1 cellular context compared by ENCODE assay signal in the genomic region with DNA sequence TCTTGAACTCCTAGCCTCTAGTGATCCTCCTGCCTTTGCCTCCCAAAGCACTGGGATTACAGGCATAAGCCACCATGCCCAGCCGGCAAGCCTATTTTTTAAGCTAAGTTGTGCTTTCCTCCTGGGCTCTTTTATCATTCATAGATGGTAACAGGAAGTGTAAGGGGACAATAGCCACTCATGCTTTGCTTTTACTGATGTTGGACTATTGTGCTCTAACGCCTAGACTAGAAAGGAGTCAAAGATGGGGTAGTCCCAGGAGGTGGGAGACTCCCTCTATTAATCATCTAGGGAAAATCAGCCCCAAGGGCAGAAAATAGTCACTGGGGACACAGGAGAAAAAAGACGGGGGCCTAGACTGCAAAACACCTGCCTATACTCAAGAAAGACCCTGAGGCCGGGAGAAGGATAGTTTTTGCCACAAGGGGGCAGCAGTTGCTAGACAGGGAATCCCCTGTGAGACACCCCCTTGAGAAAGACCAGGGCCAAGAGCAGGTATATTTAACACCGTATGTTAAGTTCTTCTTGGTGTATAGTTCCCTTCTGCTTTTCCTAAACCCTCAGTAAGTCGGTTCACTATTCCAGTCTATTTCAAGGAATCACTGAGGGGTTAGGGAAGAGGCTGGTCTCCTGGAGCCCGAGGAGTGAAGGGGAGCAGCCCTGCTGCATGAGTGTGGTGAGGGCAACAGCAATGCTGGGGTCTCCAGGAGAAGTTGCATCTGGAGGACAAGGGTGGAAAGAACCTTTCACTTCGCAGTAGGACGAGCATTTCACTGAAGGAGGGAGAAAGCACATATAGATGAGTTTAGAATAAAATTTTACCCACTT.
TF ChIP-seq lines count a peak whose summit lies in the region.

No MANE protein-coding gene starts in this region.

TF ChIP-seq in endothelial cell of umbilical vein, 7 proteins besides CTCF, POLR2A, EP300 and RAD21:
- no peak for TF ChIP-seq FOS (IDR thresholded peaks at IDR 0.05; ENCODE audit: borderline replicate concordance, insufficient read depth, low read length)
- no peak for TF ChIP-seq MYC (IDR thresholded peaks at IDR 0.05; ENCODE audit: low read depth, low read length)
